Comparison of ENCODE assay signal across 1 cellular context in the genomic region with DNA sequence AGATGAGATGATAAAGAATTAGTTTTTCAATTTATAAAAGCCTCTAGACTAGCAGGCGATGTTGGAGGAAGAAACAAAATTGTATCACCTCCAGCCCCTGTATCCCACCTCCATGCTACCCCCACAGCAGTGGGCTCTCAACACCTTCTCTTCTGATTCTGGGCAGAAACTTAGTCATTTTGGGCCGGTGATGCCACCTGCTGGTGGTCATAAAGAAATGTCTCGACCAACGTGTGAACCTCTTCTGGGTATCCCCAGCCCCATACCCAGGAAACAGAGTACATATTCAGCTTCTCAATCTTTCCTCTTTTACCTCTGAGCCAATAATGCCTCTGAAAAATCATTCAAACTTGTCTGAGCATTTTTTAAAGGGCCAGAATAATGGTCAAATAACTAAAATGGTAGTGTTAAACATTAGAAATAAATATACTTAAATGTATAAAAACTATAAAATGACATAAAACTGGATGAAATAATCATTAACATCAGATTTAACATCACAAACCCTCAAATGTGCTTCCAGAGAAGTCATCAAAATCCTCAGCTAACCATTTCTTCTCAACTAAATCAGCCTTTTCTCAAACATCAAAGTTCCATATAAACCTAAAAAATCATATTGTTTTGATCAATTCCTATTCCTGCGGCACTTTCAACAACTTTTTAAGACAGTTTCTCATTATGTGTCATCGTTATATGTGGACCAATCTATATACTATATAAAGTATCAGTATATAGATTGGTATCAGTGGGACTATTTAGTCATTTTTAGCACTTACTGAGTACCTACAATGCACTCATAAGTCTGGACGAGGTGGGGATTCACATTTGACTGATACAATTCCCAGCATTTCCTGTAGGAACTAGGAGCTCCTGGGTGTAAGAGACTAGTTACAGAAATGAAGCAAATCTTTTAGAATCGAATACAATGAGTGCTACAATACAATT.
TF ChIP-seq lines count a peak whose summit lies in the region.

No MANE protein-coding gene starts in this region.

TF ChIP-seq in Ishikawa, 13 proteins besides CTCF, POLR2A, EP300 and RAD21 (continued from another document):
- TF ChIP-seq NFIC (IDR thresholded peaks at IDR 0.05) = no peak
- TF ChIP-seq, protein P1, sequence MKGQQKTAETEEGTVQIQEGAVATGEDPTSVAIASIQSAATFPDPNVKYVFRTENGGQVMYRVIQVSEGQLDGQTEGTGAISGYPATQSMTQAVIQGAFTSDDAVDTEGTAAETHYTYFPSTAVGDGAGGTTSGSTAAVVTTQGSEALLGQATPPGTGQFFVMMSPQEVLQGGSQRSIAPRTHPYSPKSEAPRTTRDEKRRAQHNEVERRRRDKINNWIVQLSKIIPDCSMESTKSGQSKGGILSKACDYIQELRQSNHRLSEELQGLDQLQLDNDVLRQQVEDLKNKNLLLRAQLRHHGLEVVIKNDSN (IDR thresholded peaks at IDR 0.05) = no peak
- TF ChIP-seq YY1 (IDR thresholded peaks at IDR 0.05; ENCODE audit: low read depth) = no peak
- TF ChIP-seq CEBPB (IDR thresholded peaks at IDR 0.05) = no peak
- no peak for TF ChIP-seq FOXM1 (IDR thresholded peaks at IDR 0.05; ENCODE audit: borderline replicate concordance, low read depth)
